ENCODE assay signal across 15 cellular contexts in the genomic region with DNA sequence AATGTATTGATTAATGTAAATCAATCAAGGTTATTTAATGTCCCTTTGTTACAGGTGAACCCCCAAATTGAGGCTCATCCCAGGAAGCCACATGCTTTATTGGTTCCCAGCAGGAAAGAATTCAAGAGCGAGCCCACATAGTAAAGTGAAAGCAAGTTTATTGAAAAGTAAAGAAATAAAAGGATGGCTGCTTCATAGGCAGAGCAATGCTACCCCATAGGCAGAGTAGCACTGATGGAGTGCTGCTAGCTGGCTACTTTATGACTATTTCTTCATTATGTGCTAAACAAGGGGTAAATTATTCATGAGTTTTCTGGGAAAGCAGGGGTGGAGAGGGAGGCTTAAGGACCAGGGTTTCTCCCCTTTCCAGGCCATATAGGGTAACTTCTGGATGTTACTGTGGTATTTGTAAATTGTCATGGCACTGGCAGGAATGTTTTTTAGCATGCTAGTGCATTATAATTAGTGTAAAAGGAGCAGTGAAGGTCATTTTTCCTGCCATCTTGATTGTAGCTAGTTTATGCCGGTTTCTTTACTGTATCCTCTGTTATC.
"Had no signal": no experiment of that assay in that cellular context is flagged by ENCODE, and none has a peak within 500 bp of the region (broad histone marks: within the 10 kb centered on the region; RNA-seq: fewer than 3 reads in every experiment).

No MANE protein-coding gene starts in this region.

- H3K27me3 ChIP-seq: suprapubic skin had no signal

- H3K4me3 ChIP-seq: left ventricle myocardium inferior, suprapubic skin had no signal

- ATAC-seq: activated CD8-positive, alpha-beta memory T cell treated with anti-CD3 and anti-CD28 coated beads, Interleukin-2, amount 10 ng/mL, durations not matched to agents 7 days and 5 days; activated naive CD4-positive, alpha-beta T cell treated with anti-CD3 and anti-CD28 coated beads, Interleukin-2, amount 50 U/mL, for 72 hours; activated T-cell treated with anti-CD3 and anti-CD28 coated beads, Interleukin-2, amount 50 U/mL, for 4 hours; T-helper 17 cell had no signal

- H3K4me1 ChIP-seq: left ventricle myocardium inferior, suprapubic skin had no signal

- H3K9me3 ChIP-seq: left ventricle myocardium inferior, suprapubic skin had no signal

- H3K36me3 ChIP-seq: left ventricle myocardium inferior, suprapubic skin had no signal

- DNase-seq: activated CD4-positive, CD25-positive, alpha-beta regulatory T cell; activated CD8-positive, alpha-beta memory T cell treated with anti-CD3 and anti-CD28 coated beads, Interleukin-2, amount 10 ng/mL, durations not matched to agents 7 days and 5 days; activated effector memory CD4-positive, alpha-beta T cell treated with anti-CD3 and anti-CD28 coated beads, Interleukin-2, amount 50 U/mL, for 16 hours; activated T-cell treated with anti-CD3 and anti-CD28 coated beads, Interleukin-2, amount 50 U/mL, for 4 hours; amniotic stem cell; cerebellar nuclear complex; dermis blood vessel endothelial cell; erythroblast; kidney; left ventricle myocardium inferior; stimulated activated CD4-positive, alpha-beta T cell treated with anti-CD3 and anti-CD28 coated beads, Interleukin-12 subunit alpha, Interleukin-12 subunit beta, amount 100 ng/mL, for 4 hours; stimulated activated naive CD4-positive, alpha-beta T cell treated with Interleukin-2 at 50 U/mL for 16 hours; T-helper 17 cell had no signal

- H3K27ac ChIP-seq: left ventricle myocardium inferior, suprapubic skin had no signal
